In the genomic region with DNA sequence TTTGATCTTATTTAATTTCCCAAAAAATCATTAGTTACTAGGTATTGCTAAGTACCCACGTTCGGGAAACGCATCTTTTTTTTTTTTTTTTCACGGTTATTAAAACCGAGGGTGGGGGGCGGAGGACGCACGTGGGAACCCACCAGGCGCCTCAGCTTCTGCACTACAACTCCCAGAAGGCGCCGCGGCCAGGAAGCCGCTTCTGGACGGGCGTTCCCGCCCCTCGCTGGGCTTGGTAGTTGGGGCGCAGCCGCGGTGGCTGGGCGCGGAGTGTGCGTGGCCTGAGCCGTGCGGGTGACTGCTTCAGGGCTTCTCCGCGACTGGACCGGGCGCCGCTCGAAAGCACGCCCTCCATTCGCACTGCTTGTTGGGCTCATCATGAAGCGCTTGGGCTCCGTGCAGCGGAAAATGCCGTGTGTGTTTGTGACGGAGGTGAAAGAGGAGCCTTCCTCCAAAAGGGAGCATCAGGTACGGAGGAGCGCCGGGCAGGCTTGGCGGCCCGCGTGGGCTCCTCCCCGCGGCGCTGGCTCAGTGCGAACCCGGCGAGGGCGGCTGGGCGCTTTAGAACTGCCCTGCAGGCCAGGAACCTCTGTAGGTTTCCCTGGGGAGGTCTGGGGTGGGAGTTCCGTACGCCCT, we compare ENCODE assay signal across 8 cellular contexts. TPM values are rescaled to one million over a fixed set of nuclear protein-coding genes. Genes with fewer than 3 reads are reported as not detected.
A peak's percentile ranks its signal among the peaks of the same experiment; 100 is the strongest.
DNase-seq lines count a peak whose midpoint lies in the region; ATAC-seq and TF ChIP-seq lines count a peak whose summit lies in the region.

No MANE protein-coding gene starts in this region.

- H4K20me1 ChIP-seq in mammary epithelial cell (ENCODE audit: insufficient read depth, low read length), result no peaks in the 10 kb centered on the region

- peaks cover 0 to 9% (median 0%) of the 10 kb centered on the region in 3 donors for H3K27me3 Mint-ChIP-seq in immature natural killer cell (ENCODE audit: low read depth in 3 of 3)

- peaks cover 27 to 58% of the 10 kb centered on the region in 2 donors for H3K4me1 Mint-ChIP-seq in immature natural killer cell

- peaks cover 13% of the 10 kb centered on the region for H3K4me1 ChIP-seq in mammary epithelial cell (ENCODE audit: insufficient read depth, low read length)

- peak overlapping the region; percentile 85 for H3K4me2 ChIP-seq in mammary epithelial cell (ENCODE audit: insufficient read depth, low read depth, low read length)

- H3K4me3 ChIP-seq in AG04449 (ENCODE audit: low read depth, low read length) (peak overlapping the region; percentile 88), mammary epithelial cell (replicated peaks in 1 of 3; ENCODE audit: insufficient read depth in 1 of 3, low read depth in 2 of 3, low read length in 3 of 3) (peak overlapping the region; percentile 71 to 91 (median 80))

- H3K9ac ChIP-seq in mammary epithelial cell (ENCODE audit: insufficient read depth, low read length), result peak overlapping the region; percentile 87

- peak overlapping the region; percentile 73 to 92 (median 89) for H3K27ac Mint-ChIP-seq in immature natural killer cell

- intact Hi-C loops in mammary epithelial cell (cut with micrococcal nuclease), result no loop called here

- peak; percentile 99 for ATAC-seq in GM18873 (IDR thresholded peaks at IDR 0.05; ENCODE audit: low FRiP score, unreplicated experiment)
- peak; percentile 100 for ATAC-seq in HG03135 (IDR thresholded peaks at IDR 0.05; ENCODE audit: unreplicated experiment)

- H3K36me3 ChIP-seq in mammary epithelial cell (ENCODE audit: insufficient read depth, low read length), result peaks cover 2% of the 10 kb centered on the region

- H3K36me3 Mint-ChIP-seq in immature natural killer cell, result no peaks in the 10 kb centered on the region

- in situ Hi-C loops in mammary epithelial cell (cut with MboI; ENCODE audit: low sequenced_read_pairs in 2 of 2), result no loop called here

- CTCF ChIA-PET in AG04449 (lab: Yijun Ruan, JAX), result no interaction called here
- CTCF ChIA-PET in mammary epithelial cell (lab: Charles Lee; ENCODE audit: low non-redundant PET), result no interaction called here

- H3K9me3 ChIP-seq in mammary epithelial cell (replicated peaks; ENCODE audit: insufficient read depth, low read length), result no peaks in the 10 kb centered on the region

- no peaks in the 10 kb centered on the region for H3K9me3 Mint-ChIP-seq in immature natural killer cell

- POLR2A ChIA-PET in AG04449 (lab: Yijun Ruan, JAX), result interaction anchor here (0.6 kb wide), 1 partner anchor 486 kb away, joined by 3 read pairs; no protein-coding TSS in a partner anchor

- dilution Hi-C loops in mammary epithelial cell (cut with HindIII; ENCODE audit: low sequenced_read_pairs), result no loop called here

- peaks cover 50% of the 10 kb centered on the region for H3K79me2 ChIP-seq in mammary epithelial cell (ENCODE audit: insufficient read depth, low read length)

- no peak for TF ChIP-seq CTCF in AG04449 (IDR thresholded peaks at IDR 0.05; ENCODE audit: insufficient read depth, low read length, missing control alignments)
- no peak for TF ChIP-seq CTCF in VCaP (conservative IDR thresholded peaks at IDR 0.05)
- TF ChIP-seq CTCF in mammary epithelial cell (conservative IDR thresholded peaks at IDR 0.05 in 1 of 2, IDR thresholded peaks at IDR 0.05 in 1 of 2; ENCODE audit: extremely low read depth in 1 of 2, insufficient read depth in 1 of 2, low read depth in 1 of 2, low read length in 2 of 2), result no peak

- 2% methylated on average over 42 of the region's 54 CpGs for WGBS in mammary epithelial cell (ENCODE audit: low coverage, missing lambda C conversion rate)

- H2AFZ ChIP-seq in mammary epithelial cell (ENCODE audit: low read depth, low read length), result peak overlapping the region; percentile 96

- peak overlapping the region; percentile 94 to 96 (median 95) for H3K4me3 Mint-ChIP-seq in immature natural killer cell

- H3K27ac ChIP-seq in VCaP, result peak overlapping the region; percentile 84
- peak overlapping the region; percentile 68 for H3K27ac ChIP-seq in mammary epithelial cell (ENCODE audit: insufficient read depth, low read depth, low read length)

- BruUV-seq in mammary epithelial cell (replicated peaks; lab: Mats Ljungman, UMichigan), result no TSS peak

- DNase-seq in AG04449 (ENCODE audit: low read depth, low spot score), result no peak
- peak; percentile 89 for DNase-seq in NCI-H2196 (lab: John Stamatoyannopoulos, UW; ENCODE audit: unreplicated experiment)
- peak; percentile 80 for DNase-seq in mammary epithelial cell
- DNase-seq in immature natural killer cell, result peak; percentile 81 to 84 (median 82)
- peak; percentile 50 for DNase-seq in smooth muscle cell of the brain vasculature (ENCODE audit: low read depth, low spot score)

- H3K27me3 ChIP-seq in mammary epithelial cell (ENCODE audit: insufficient read depth, low read length), result no peaks in the 10 kb centered on the region

RNA-seq across cellular contexts. Expression of a gene that starts 6.2 kb away (rescaled TPM):
- total RNA-seq in mammary epithelial cell, result under 1 TPM in 1 of 2 donors, not detected in 1; 0.09 TPM
- polyA plus RNA-seq in mammary epithelial cell (not detected), immature natural killer cell (not detected)
- not detected for polyA minus RNA-seq in mammary epithelial cell
